21 cellular contexts compared by ENCODE assay signal in genomic region chr17:16935241-16935663, GRCh38. TPM values are rescaled to one million over a fixed set of nuclear protein-coding genes. Genes with fewer than 3 reads are reported as not detected.
DNase-seq lines count a peak whose midpoint lies in the region; ATAC-seq and TF ChIP-seq lines count a peak whose summit lies in the region.
"Had no signal": no experiment of that assay in that cellular context is flagged by ENCODE, and none has a peak within 500 bp of the region (broad histone marks: within the 10 kb centered on the region; RNA-seq: fewer than 3 reads in every experiment).

No MANE protein-coding gene starts in this region.

- no peak overlapping the region for H3K27ac Mint-ChIP-seq in activated CD4-positive, alpha-beta memory T cell treated with anti-CD3 and anti-CD28 coated beads for 36 hours
- H3K27ac Mint-ChIP-seq in activated CD4-positive, alpha-beta memory T cell treated with anti-CD3 and anti-CD28 coated beads, Interleukin-2, amount 10 ng/mL, durations not matched to agents 7 days and 5 days: no peak overlapping the region

- H3K4me3 ChIP-seq in HCT116 (replicated peaks in 1 of 2; ENCODE audit: low read depth in 1 of 2, low read length in 2 of 2) (no peak overlapping the region), coronary artery (no peak overlapping the region), vagina (no peak overlapping the region)
- H3K4me3 ChIP-seq: BLaER1, smooth muscle cell had no signal

- RAD21 ChIA-PET in HCT116 (lab: Charles Lee; ENCODE audit: low non-redundant PET in 1 of 2, low total read pairs in 2 of 2, uncharacterized antibody in 2 of 2, unreplicated experiment in 2 of 2): no interaction called here

- peak; percentile 5 for DNase-seq in activated CD4-positive, alpha-beta memory T cell treated with anti-CD3 and anti-CD28 coated beads for 36 hours
- no peak for DNase-seq in activated CD4-positive, alpha-beta memory T cell treated with anti-CD3 and anti-CD28 coated beads, Interleukin-2, amount 10 ng/mL, durations not matched to agents 7 days and 5 days
- DNase-seq in HCT116 (ENCODE audit: low read depth, low spot score): no peak
- DNase-seq in coronary artery (ENCODE audit: low spot score): peak; percentile 54
- peak; percentile 27 for DNase-seq in sciatic nerve (ENCODE audit: low spot score)
- DNase-seq in Kasumi-1 (lab: John Stamatoyannopoulos, UW): no peak
- no peak for DNase-seq in vagina (ENCODE audit: extremely low spot score in 2 of 2)
- no peak for DNase-seq in mucosa of gallbladder (ENCODE audit: low spot score)
- DNase-seq: 8988T; activated CD4-positive, alpha-beta T cell treated with anti-CD3 and anti-CD28 coated beads, Interleukin-2, amount 50 U/mL, for 48 hours; brain microvascular endothelial cell; naive B cell; NCI-H1930; NCI-H446; NK-92 treated with Interleukin-12 subunit alpha and Interleukin-12 subunit beta, amount 100 ng/mL, for 24 hours; RPMI8226; stimulated activated CD4-positive, alpha-beta T cell treated with anti-CD3 and anti-CD28 coated beads, Interleukin-4, amount 100 ng/mL, for 4 hours had no signal

- POLR2A ChIA-PET in activated CD4-positive, alpha-beta memory T cell treated with anti-CD3 and anti-CD28 coated beads for 36 hours (lab: Charles Lee): no interaction called here
- POLR2A ChIA-PET in activated CD4-positive, alpha-beta memory T cell treated with anti-CD3 and anti-CD28 coated beads, Interleukin-2, amount 10 ng/mL, durations not matched to agents 7 days and 5 days (lab: Charles Lee): no interaction called here
- POLR2A ChIA-PET in HCT116 (lab: Charles Lee): no interaction called here

- H3K9me3 Mint-ChIP-seq in activated CD4-positive, alpha-beta memory T cell treated with anti-CD3 and anti-CD28 coated beads for 36 hours: no peaks in the 10 kb centered on the region
- H3K9me3 Mint-ChIP-seq in activated CD4-positive, alpha-beta memory T cell treated with anti-CD3 and anti-CD28 coated beads, Interleukin-2, amount 10 ng/mL, durations not matched to agents 7 days and 5 days: no peaks in the 10 kb centered on the region
- H3K9me3 Mint-ChIP-seq: IgD-negative memory B cell, naive B cell had no signal

- intact Hi-C loops in activated CD4-positive, alpha-beta memory T cell treated with anti-CD3 and anti-CD28 coated beads for 36 hours (cut with micrococcal nuclease): no loop called here
- intact Hi-C loops in HCT116 (cut with micrococcal nuclease): no loop called here
- intact Hi-C loops in sciatic nerve (cut with DNase I): no loop called here
- intact Hi-C loops in vagina (cut with DNase I): no loop called here

- H3K36me3 ChIP-seq in HCT116 (ENCODE audit: control insufficient read depth in 1 of 2, insufficient read depth in 2 of 2, low read length in 2 of 2): no peaks in the 10 kb centered on the region
- H3K36me3 ChIP-seq in vagina: no peaks in the 10 kb centered on the region
- H3K36me3 ChIP-seq: BLaER1, brain microvascular endothelial cell had no signal

- H3K36me3 Mint-ChIP-seq in activated CD4-positive, alpha-beta memory T cell treated with anti-CD3 and anti-CD28 coated beads for 36 hours: no peaks in the 10 kb centered on the region
- no peaks in the 10 kb centered on the region for H3K36me3 Mint-ChIP-seq in activated CD4-positive, alpha-beta memory T cell treated with anti-CD3 and anti-CD28 coated beads, Interleukin-2, amount 10 ng/mL, durations not matched to agents 7 days and 5 days (ENCODE audit: low read depth)
- H3K36me3 Mint-ChIP-seq: IgD-negative memory B cell, naive B cell had no signal

- no peaks in the 10 kb centered on the region for H4K20me1 ChIP-seq in HCT116 (ENCODE audit: insufficient read depth)
- H4K20me1 ChIP-seq: BLaER1 had no signal

- no peak overlapping the region for H3K9ac ChIP-seq in HCT116 (ENCODE audit: low read length)
- H3K9ac ChIP-seq: BLaER1 had no signal

- no peaks in the 10 kb centered on the region for H3K79me2 ChIP-seq in HCT116 (ENCODE audit: insufficient read depth, low read length)

- H3K9me3 ChIP-seq in HCT116 (ENCODE audit: control insufficient read depth in 1 of 2, insufficient read depth in 1 of 2, low read depth in 1 of 2, low read length in 2 of 2) (no peaks in the 10 kb centered on the region), vagina (no peaks in the 10 kb centered on the region)
- H3K9me3 ChIP-seq: BLaER1 had no signal

- H3K27me3 Mint-ChIP-seq in activated CD4-positive, alpha-beta memory T cell treated with anti-CD3 and anti-CD28 coated beads for 36 hours: no peaks in the 10 kb centered on the region
- H3K27me3 Mint-ChIP-seq in activated CD4-positive, alpha-beta memory T cell treated with anti-CD3 and anti-CD28 coated beads, Interleukin-2, amount 10 ng/mL, durations not matched to agents 7 days and 5 days: peaks cover 4% of the 10 kb centered on the region
- H3K27me3 Mint-ChIP-seq: IgD-negative memory B cell, naive B cell had no signal

- H3K4me2 ChIP-seq in HCT116 (ENCODE audit: low read length): no peak overlapping the region
- H3K4me2 ChIP-seq: BLaER1, smooth muscle cell had no signal

- H3K4me3 Mint-ChIP-seq in activated CD4-positive, alpha-beta memory T cell treated with anti-CD3 and anti-CD28 coated beads for 36 hours: no peak overlapping the region
- no peak overlapping the region for H3K4me3 Mint-ChIP-seq in activated CD4-positive, alpha-beta memory T cell treated with anti-CD3 and anti-CD28 coated beads, Interleukin-2, amount 10 ng/mL, durations not matched to agents 7 days and 5 days
- H3K4me3 Mint-ChIP-seq: naive B cell had no signal

- H3K27me3 ChIP-seq in HCT116 (ENCODE audit: insufficient read depth, low read length) (no peaks in the 10 kb centered on the region; the same call in 1 of the 2 replicates), vagina (no peaks in the 10 kb centered on the region)
- H3K27me3 ChIP-seq: BLaER1, brain microvascular endothelial cell had no signal

- no peaks in the 10 kb centered on the region for H3K9me2 ChIP-seq in HCT116 (ENCODE audit: insufficient read depth)

- H2AFZ ChIP-seq in HCT116 (ENCODE audit: low read depth, low read length, poor library complexity, severe bottlenecking): no peak overlapping the region

- H3K4me1 Mint-ChIP-seq in activated CD4-positive, alpha-beta memory T cell treated with anti-CD3 and anti-CD28 coated beads for 36 hours (ENCODE audit: low read depth): no peaks in the 10 kb centered on the region
- H3K4me1 Mint-ChIP-seq in activated CD4-positive, alpha-beta memory T cell treated with anti-CD3 and anti-CD28 coated beads, Interleukin-2, amount 10 ng/mL, durations not matched to agents 7 days and 5 days: no peaks in the 10 kb centered on the region

- TF ChIP-seq CTCF in HCT116 (IDR thresholded peaks at IDR 0.05 in 2 of 3, conservative IDR thresholded peaks at IDR 0.05 in 1 of 3; ENCODE audit: borderline replicate concordance in 1 of 3, insufficient read depth in 1 of 3, low read depth in 2 of 3, low read length in 2 of 3): no peak
- no peak for TF ChIP-seq CTCF in coronary artery (IDR thresholded peaks at IDR 0.05)
- no peak for TF ChIP-seq CTCF in vagina (IDR thresholded peaks at IDR 0.05)

- CTCF ChIA-PET in activated CD4-positive, alpha-beta memory T cell treated with anti-CD3 and anti-CD28 coated beads for 36 hours (lab: Charles Lee): no interaction called here
- CTCF ChIA-PET in activated CD4-positive, alpha-beta memory T cell treated with anti-CD3 and anti-CD28 coated beads, Interleukin-2, amount 10 ng/mL, durations not matched to agents 7 days and 5 days (lab: Charles Lee): no interaction called here
- CTCF ChIA-PET in HCT116 (lab: Charles Lee): no interaction called here

- H3K4me1 ChIP-seq in HCT116 (ENCODE audit: control insufficient read depth in 1 of 2, insufficient read depth in 2 of 2, low read length in 2 of 2): peaks cover 0 to 15% of the 10 kb centered on the region in 2 experiments; a peak in 1 of 4 replicates
- no peaks in the 10 kb centered on the region for H3K4me1 ChIP-seq in vagina

- ATAC-seq in HCT116 (peak; percentile 41; the same call in 1 of the 2 replicates), sciatic nerve (no peak)

- TF ChIP-seq POLR2A in HCT116 (IDR thresholded peaks at IDR 0.05; ENCODE audit: borderline replicate concordance, extremely low read depth, insufficient read depth, insufficient read length) (no peak), vagina (IDR thresholded peaks at IDR 0.05) (no peak)

- no TSS peak for BruUV-seq in HCT116 (replicated peaks; lab: Mats Ljungman, UMichigan)

- H3K27ac ChIP-seq in HCT116 (ENCODE audit: low read depth, low read length) (no peak overlapping the region), coronary artery (no peak overlapping the region), vagina (no peak overlapping the region)
- H3K27ac ChIP-seq: BLaER1, brain microvascular endothelial cell had no signal

- TF ChIP-seq RAD21 in HCT116 (IDR thresholded peaks at IDR 0.05; ENCODE audit: low read depth): no peak

TF ChIP-seq in HCT116, 20 proteins besides CTCF, POLR2A, EP300 and RAD21 (continues in another document):
- TF ChIP-seq SP1 (IDR thresholded peaks at IDR 0.05; ENCODE audit: low read depth) (no peak), MAX (IDR thresholded peaks at IDR 0.05) (no peak), SIN3A (IDR thresholded peaks at IDR 0.05; ENCODE audit: low read depth) (no peak)

RNA-seq across cellular contexts. Expression of gene TNFRSF13B, which starts 36.7 kb away (rescaled TPM):
- not detected for total RNA-seq in activated CD4-positive, alpha-beta memory T cell treated with anti-CD3 and anti-CD28 coated beads for 36 hours
- total RNA-seq in activated CD4-positive, alpha-beta memory T cell treated with anti-CD3 and anti-CD28 coated beads, Interleukin-2, amount 10 ng/mL, durations not matched to agents 7 days and 5 days: not detected
- total RNA-seq in HCT116 (2021; ENCODE audit: unreplicated experiment): not detected
- polyA plus RNA-seq in HCT116 (2012): 0.06 TPM in 1 of 2 replicates, not detected in the other
- not detected for total RNA-seq in sciatic nerve
- not detected for total RNA-seq in vagina
- 0.32 TPM for total RNA-seq in mucosa of gallbladder
- total RNA-seq: dermis microvascular lymphatic vessel endothelial cell, smooth muscle cell had no signal
- polyA plus RNA-seq: smooth muscle cell had no signal

Comparison
In these comparisons a context has a peak if more than half of its experiments do, and no peak if none do; other contexts are left out.
1. DNase-seq: peak in activated CD4-positive, alpha-beta memory T cell treated with anti-CD3 and anti-CD28 coated beads for 36 hours (single experiment), coronary artery (single experiment) and sciatic nerve (single experiment); none in activated CD4-positive, alpha-beta memory T cell treated with anti-CD3 and anti-CD28 coated beads, Interleukin-2, amount 10 ng/mL, durations not matched to agents 7 days and 5 days (single experiment), HCT116 (single experiment), Kasumi-1 (0 of 2), vagina (0 of 2) and mucosa of gallbladder (single experiment).